ENCODE assay signal across 6 cellular contexts in genomic region chr5:140575309-140575708, GRCh38. TPM values are rescaled to one million over a fixed set of nuclear protein-coding genes. Genes with fewer than 3 reads are reported as not detected.
DNase-seq lines count a peak whose midpoint lies in the region; ATAC-seq, FAIRE-seq and TF ChIP-seq lines count a peak whose summit lies in the region.

No MANE protein-coding gene starts in this region.

- no peaks in the 10 kb centered on the region for H3K9me3 ChIP-seq in osteoblast (ENCODE audit: low read depth, low read length)

- no peak overlapping the region for H3K4me2 ChIP-seq in osteoblast (ENCODE audit: insufficient read depth, low read length)

- in situ Hi-C loops in brain microvascular endothelial cell (cut with HindIII; ENCODE audit: low pct_ligation_motif_present, low sequenced_read_pairs) = no loop called here

- no peaks in the 10 kb centered on the region for H3K36me3 ChIP-seq in brain microvascular endothelial cell (replicated peaks)
- H3K36me3 ChIP-seq in osteoblast (ENCODE audit: insufficient read depth, low read length) = no peaks in the 10 kb centered on the region

- ATAC-seq in HG02588 (IDR thresholded peaks at IDR 0.05; ENCODE audit: unreplicated experiment) = no peak
- no peak for ATAC-seq in HG02678 (IDR thresholded peaks at IDR 0.05; ENCODE audit: unreplicated experiment)

- H3K4me3 ChIP-seq in brain microvascular endothelial cell (ENCODE audit: low read depth, low read length) (no peak overlapping the region), osteoblast (ENCODE audit: insufficient read depth, low read length) (no peak overlapping the region)

- no peak overlapping the region for H2AFZ ChIP-seq in osteoblast (ENCODE audit: low read length)

- H4K20me1 ChIP-seq in osteoblast (ENCODE audit: insufficient read depth, low read length) = no peaks in the 10 kb centered on the region

- no peaks in the 10 kb centered on the region for H3K27me3 ChIP-seq in brain microvascular endothelial cell (replicated peaks)
- H3K27me3 ChIP-seq in osteoblast (ENCODE audit: insufficient read depth, low read length) = no peaks in the 10 kb centered on the region

- H3K4me1 ChIP-seq in osteoblast (ENCODE audit: insufficient read depth, low read length) = peaks cover 13% of the 10 kb centered on the region

- H3K79me2 ChIP-seq in osteoblast (ENCODE audit: insufficient read depth, low read length) = no peaks in the 10 kb centered on the region

- TF ChIP-seq CTCF in brain microvascular endothelial cell (IDR thresholded peaks at IDR 0.05; ENCODE audit: low read depth, low read length, missing control alignments) (peak; percentile 61), osteoblast (IDR thresholded peaks at IDR 0.05; ENCODE audit: extremely low read depth, low read depth, low read length) (peak; percentile 63)

- DNase-seq in HT1080 (ENCODE audit: low read depth) = peak; percentile 54
- peak; percentile 38 for DNase-seq in brain microvascular endothelial cell
- DNase-seq in osteoblast (ENCODE audit: insufficient read length, low spot score, missing footprints) = no peak
- no peak for DNase-seq in frontal cortex (ENCODE audit: low spot score in 2 of 2)

- no peak overlapping the region for H3K27ac ChIP-seq in brain microvascular endothelial cell
- no peak overlapping the region for H3K27ac ChIP-seq in osteoblast (ENCODE audit: low read depth, low read length)

- FAIRE-seq in frontal cortex (lab: Jason Lieb, UNC) = no peak

RNA-seq across cellular contexts. Expression of gene SLC35A4, which starts 10.7 kb away (rescaled TPM):
- 24.9 and 36.9 TPM in 2 replicates for total RNA-seq in HT1080 (2014; rRNA removed; shearing (Covaris generic))
- 59.2 and 64.8 TPM in 2 replicates for polyA plus RNA-seq in HT1080 (2015; cell fraction: cytosol; rRNA removed)
- polyA plus RNA-seq in HT1080 (2015; cell fraction: nucleus; rRNA removed) = 46.1 and 48.1 TPM in 2 replicates
- total RNA-seq in osteoblast (17.4 and 20.6 TPM in 2 replicates), frontal cortex (2.0 TPM)

RNA-seq across cellular contexts. Expression of gene APBB3, which starts 10.9 kb away (rescaled TPM):
- 5.0 and 5.3 TPM in 2 replicates for total RNA-seq in HT1080 (2014; rRNA removed; shearing (Covaris generic))
- 5.4 and 9.3 TPM in 2 replicates for polyA plus RNA-seq in HT1080 (2015; cell fraction: cytosol; rRNA removed)
- polyA plus RNA-seq in HT1080 (2015; cell fraction: nucleus; rRNA removed) = 121 and 141 TPM in 2 replicates
- total RNA-seq in osteoblast = 19.7 and 24.2 TPM in 2 replicates
- 23.2 TPM for total RNA-seq in frontal cortex

RNA-seq across cellular contexts. Expression of gene SRA1, which starts 18.0 kb away (rescaled TPM):
- 54.4 and 56.8 TPM in 2 replicates for total RNA-seq in HT1080 (2014; rRNA removed; shearing (Covaris generic))
- polyA plus RNA-seq in HT1080 (2015; cell fraction: cytosol; rRNA removed) = 35.2 and 55.7 TPM in 2 replicates
- polyA plus RNA-seq in HT1080 (2015; cell fraction: nucleus; rRNA removed) = 31.4 and 39.7 TPM in 2 replicates
- total RNA-seq in osteoblast = 28.2 and 35.7 TPM in 2 replicates
- 17.1 TPM for total RNA-seq in frontal cortex

RNA-seq across cellular contexts. Expression of gene EIF4EBP3, which starts 27.8 kb away (rescaled TPM):
- 0.80 TPM in 1 of 2 replicates, not detected in the other for total RNA-seq in HT1080 (2014; rRNA removed; shearing (Covaris generic))
- polyA plus RNA-seq in HT1080 (2015; cell fraction: cytosol; rRNA removed) = 4.2 and 4.5 TPM in 2 replicates
- 1.8 and 3.1 TPM in 2 replicates for polyA plus RNA-seq in HT1080 (2015; cell fraction: nucleus; rRNA removed)
- total RNA-seq in osteoblast = 3.8 and 4.7 TPM in 2 replicates
- not detected for total RNA-seq in frontal cortex

RNA-seq across cellular contexts. Expression of gene CD14, which starts 57.7 kb away (rescaled TPM):
- not detected in 2 replicates for total RNA-seq in HT1080 (2014; rRNA removed; shearing (Covaris generic))
- polyA plus RNA-seq in HT1080 (2015; cell fraction: cytosol; rRNA removed) = not detected in 2 replicates
- polyA plus RNA-seq in HT1080 (2015; cell fraction: nucleus; rRNA removed) = 0.44 TPM in 1 of 2 replicates, not detected in the other
- total RNA-seq in osteoblast (1.8 and 4.0 TPM in 2 replicates), frontal cortex (11.4 TPM)

Comparison
In these comparisons a context has a peak if more than half of its experiments do, and no peak if none do; other contexts are left out.
1. DNase-seq: peak in HT1080 (single experiment) and brain microvascular endothelial cell (single experiment); none in osteoblast (single experiment) and frontal cortex (0 of 2).